Comparison of ENCODE assay signal across 8 cellular contexts in the genomic region with DNA sequence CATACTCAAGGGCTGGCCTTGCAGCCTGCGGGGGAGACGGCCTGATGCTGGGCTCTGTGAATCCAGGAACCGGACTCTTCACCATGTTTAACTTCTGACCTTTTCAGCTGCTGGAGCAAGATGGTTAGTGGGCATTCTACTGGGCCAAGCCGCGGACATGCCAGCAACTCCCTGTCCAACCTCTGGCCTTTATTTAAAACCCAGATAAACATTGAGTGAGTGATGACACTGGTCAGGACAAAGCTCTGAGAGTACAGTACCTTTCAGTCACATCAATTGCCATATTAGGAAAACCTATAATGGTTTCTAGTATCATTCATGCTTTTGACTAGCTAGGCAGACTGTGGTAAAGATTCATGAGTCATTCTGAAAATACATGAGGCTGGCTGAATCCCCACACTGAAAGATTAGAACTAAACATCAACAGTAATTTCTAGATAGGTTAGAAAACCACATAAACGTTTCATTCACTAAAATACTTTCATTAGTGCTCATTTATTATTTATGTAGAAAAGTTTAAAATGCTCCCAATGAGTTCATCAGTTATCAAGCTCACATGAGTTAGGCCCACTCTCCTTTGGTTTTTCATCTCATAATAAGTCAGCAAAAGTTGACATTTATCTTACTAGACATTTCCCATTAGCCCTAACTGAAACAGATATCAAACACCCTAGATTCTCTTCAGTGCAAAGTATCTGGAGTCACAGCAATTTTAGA. TPM values are rescaled to one million over a fixed set of nuclear protein-coding genes. Genes with fewer than 3 reads are reported as not detected.
A peak's percentile ranks its signal among the peaks of the same experiment; 100 is the strongest.
DNase-seq lines count a peak whose midpoint lies in the region; ATAC-seq and TF ChIP-seq lines count a peak whose summit lies in the region.

No MANE protein-coding gene starts in this region.

- no peaks in the 10 kb centered on the region for H3K27me3 ChIP-seq in effector memory CD4-positive, alpha-beta T cell (replicated peaks; ENCODE audit: control insufficient read depth, insufficient read depth, low read length, poor library complexity, severe bottlenecking)
- no peaks in the 10 kb centered on the region for H3K27me3 ChIP-seq in right lobe of liver

- no peak overlapping the region for H3K27ac ChIP-seq in effector memory CD4-positive, alpha-beta T cell (ENCODE audit: insufficient read depth, low read length, poor library complexity, severe bottlenecking)
- H3K27ac ChIP-seq in right lobe of liver = no peak overlapping the region

- CTCF ChIA-PET in activated B cell treated with CpG ODN at 0.5 μM for 24 hours (lab: Charles Lee) = interaction anchor here (1.7 to 1.8 kb wide), 2 partner anchors 41 to 183 kb away, joined by 5 to 7 read pairs; no protein-coding TSS in a partner anchor

- POLR2A ChIA-PET in activated B cell treated with CpG ODN at 0.5 μM for 24 hours (lab: Charles Lee) = interaction anchor here (0.5 to 1.6 kb wide), 4 partner anchors 39 to 182 kb away, joined by 3 to 10 read pairs (median 4); partner anchors contain the start of gene CCSAP

- peak overlapping the region; percentile 67 for H3K27ac Mint-ChIP-seq in activated B cell treated with CpG ODN at 0.5 μM for 24 hours

- H3K9me3 Mint-ChIP-seq in activated B cell treated with CpG ODN at 0.5 μM for 24 hours = no peaks in the 10 kb centered on the region

- no peak overlapping the region for H3K4me3 Mint-ChIP-seq in activated B cell treated with CpG ODN at 0.5 μM for 24 hours

- ATAC-seq in GM19023 (IDR thresholded peaks at IDR 0.05; ENCODE audit: unreplicated experiment) (peak; percentile 92), HG02798 (IDR thresholded peaks at IDR 0.05; ENCODE audit: poor library complexity, unreplicated experiment) (peak; percentile 98), activated B cell treated with CpG ODN at 0.5 μM for 24 hours (ENCODE audit: low read depth) (peak; percentile 78), mucosa of descending colon (peak; percentile 18), right lobe of liver (no peak)

- no peaks in the 10 kb centered on the region for H3K36me3 ChIP-seq in mucosa of descending colon (ENCODE audit: low read depth)
- H3K36me3 ChIP-seq in effector memory CD4-positive, alpha-beta T cell (ENCODE audit: control insufficient read depth, insufficient read depth, low read length) = peaks cover 20% of the 10 kb centered on the region
- peaks cover 0 to 31% (median 5%) of the 10 kb centered on the region in 4 donors for H3K36me3 ChIP-seq in right lobe of liver

- peaks cover 54% of the 10 kb centered on the region for H3K36me3 Mint-ChIP-seq in activated B cell treated with CpG ODN at 0.5 μM for 24 hours (ENCODE audit: low read depth)

- H3K4me3 ChIP-seq in mucosa of descending colon (no peak overlapping the region), right lobe of liver (no peak overlapping the region)
- H3K4me3 ChIP-seq in effector memory CD4-positive, alpha-beta T cell (ENCODE audit: insufficient read depth, low read depth, low read length, poor library complexity, severe bottlenecking) = no peak overlapping the region

- no peaks in the 10 kb centered on the region for H3K4me1 ChIP-seq in mucosa of descending colon (ENCODE audit: low read depth)
- no peaks in the 10 kb centered on the region for H3K4me1 ChIP-seq in effector memory CD4-positive, alpha-beta T cell (ENCODE audit: control insufficient read depth, insufficient read depth, low read length, poor library complexity, severe bottlenecking)
- H3K4me1 ChIP-seq in right lobe of liver = no peaks in the 10 kb centered on the region

- WGBS in right lobe of liver (ENCODE audit: insufficient coverage, low coverage, low lambda C conversion rate, missing lambda C conversion rate) = 64% methylated on average over 5 of the region's 6 CpGs

- intact Hi-C loops in activated B cell treated with CpG ODN at 0.5 μM for 24 hours (cut with micrococcal nuclease) = loop anchor here (1.0 kb wide), 2 partner anchors 39 to 170 kb away; partner anchors contain the start of gene RAB4A
- intact Hi-C loops in mucosa of descending colon (cut with DNase I, micrococcal nuclease) = no loop called here
- intact Hi-C loops in right lobe of liver (cut with DNase I) = no loop called here

- TF ChIP-seq CTCF in activated B cell treated with CpG ODN at 0.5 μM for 24 hours (IDR thresholded peaks at IDR 0.05) = no peak
- TF ChIP-seq CTCF in mucosa of descending colon (IDR thresholded peaks at IDR 0.05) = no peak
- no peak for TF ChIP-seq CTCF in right lobe of liver (IDR thresholded peaks at IDR 0.05)

- DNase-seq in activated B cell treated with CpG ODN at 0.5 μM for 24 hours (no peak), mucosa of descending colon (no peak), T-helper 9 cell (no peak), GF-D8 (lab: John Stamatoyannopoulos, UW) (no peak), right lobe of liver (no peak)
- no peak for DNase-seq in effector memory CD4-positive, alpha-beta T cell

- no peak for TF ChIP-seq POLR2A in right lobe of liver (IDR thresholded peaks at IDR 0.05)

- H3K9me3 ChIP-seq in mucosa of descending colon (no peaks in the 10 kb centered on the region), right lobe of liver (no peaks in the 10 kb centered on the region)
- H3K9me3 ChIP-seq in effector memory CD4-positive, alpha-beta T cell (ENCODE audit: control insufficient read depth, low read length) = no peaks in the 10 kb centered on the region

- H3K27me3 Mint-ChIP-seq in activated B cell treated with CpG ODN at 0.5 μM for 24 hours = no peaks in the 10 kb centered on the region

- peaks cover 8% of the 10 kb centered on the region for H3K4me1 Mint-ChIP-seq in activated B cell treated with CpG ODN at 0.5 μM for 24 hours

RNA-seq across cellular contexts. Expression of gene ACTA1, which starts 7.1 kb away (rescaled TPM):
- 0.22 TPM in 1 of 2 replicates, not detected in the other for total RNA-seq in activated B cell treated with CpG ODN at 0.5 μM for 24 hours
- total RNA-seq in mucosa of descending colon = 1 to 10 TPM in 2 of 3 donors, not detected in 1; 2.8 to 4.1 TPM
- total RNA-seq in right lobe of liver = 10 to 100 TPM in 1 of 6 experiments, 1 to 10 TPM in 4, not detected in 1; 1.1 to 14.2 (median 1.3) TPM

Comparison
In these comparisons a context has a peak if more than half of its experiments do, and no peak if none do; other contexts are left out.
1. ATAC-seq: peak in GM19023 (single experiment), HG02798 (single experiment), activated B cell treated with CpG ODN at 0.5 μM for 24 hours (single experiment) and mucosa of descending colon (single experiment); none in right lobe of liver (0 of 4).